9 cellular contexts compared by ENCODE assay signal in genomic region chr14:50823763-50824636, GRCh38. TPM values are rescaled to one million over a fixed set of nuclear protein-coding genes. Genes with fewer than 3 reads are reported as not detected.
DNase-seq lines count a peak whose midpoint lies in the region; ATAC-seq and TF ChIP-seq lines count a peak whose summit lies in the region.
"Had no signal": no experiment of that assay in that cellular context is flagged by ENCODE, and none has a peak within 500 bp of the region (broad histone marks: within the 10 kb centered on the region; RNA-seq: fewer than 3 reads in every experiment).

No MANE protein-coding gene starts in this region.

- intact Hi-C loops in activated T-helper 1 cell treated with anti-CD3 and anti-CD28 coated beads, Interleukin-12 subunit alpha, Interleukin-12 subunit beta, Interleukin-2, Interleukin-4 antibody, amounts not matched to agents 30 ng/mL and 10 ng/mL and 1 ng/mL, durations not matched to agents 14 hours and 24 hours and 36 hours (cut with micrococcal nuclease): loop anchor here (5.0 kb wide), 1 partner anchor 592 kb away; the partner anchor contains the start of gene SOS2

- no peak overlapping the region for H2AFZ ChIP-seq in osteoblast (ENCODE audit: low read length)

- H4K20me1 ChIP-seq in osteoblast (ENCODE audit: insufficient read depth, low read length): peaks cover 61% of the 10 kb centered on the region

- no peaks in the 10 kb centered on the region for H3K27me3 ChIP-seq in osteoblast (ENCODE audit: insufficient read depth, low read length)

- H3K27me3 Mint-ChIP-seq in activated T-cell treated with anti-CD3 and anti-CD28 coated beads, Interleukin-2, amount 50 U/mL, for 4 hours (ENCODE audit: low read depth): no peaks in the 10 kb centered on the region
- H3K27me3 Mint-ChIP-seq in activated T-helper 1 cell treated with anti-CD3 and anti-CD28 coated beads, Interleukin-12 subunit alpha, Interleukin-12 subunit beta, Interleukin-2, Interleukin-4 antibody, amounts not matched to agents 30 ng/mL and 10 ng/mL and 1 ng/mL, durations not matched to agents 14 hours and 24 hours and 36 hours (ENCODE audit: insufficient read depth): peaks cover 5% of the 10 kb centered on the region

- H3K36me3 ChIP-seq in osteoblast (ENCODE audit: insufficient read depth, low read length): peaks cover 17% of the 10 kb centered on the region

- H3K4me3 Mint-ChIP-seq in activated T-cell treated with anti-CD3 and anti-CD28 coated beads, Interleukin-2, amount 50 U/mL, for 4 hours: peak overlapping the region; percentile 61
- H3K4me3 Mint-ChIP-seq in activated T-helper 1 cell treated with anti-CD3 and anti-CD28 coated beads, Interleukin-12 subunit alpha, Interleukin-12 subunit beta, Interleukin-2, Interleukin-4 antibody, amounts not matched to agents 30 ng/mL and 10 ng/mL and 1 ng/mL, durations not matched to agents 14 hours and 24 hours and 36 hours: peak overlapping the region; percentile 61

- H3K4me3 ChIP-seq in osteoblast (ENCODE audit: insufficient read depth, low read length): no peak overlapping the region

- peak overlapping the region; percentile 61 for H3K27ac Mint-ChIP-seq in activated T-helper 1 cell treated with anti-CD3 and anti-CD28 coated beads, Interleukin-12 subunit alpha, Interleukin-12 subunit beta, Interleukin-2, Interleukin-4 antibody, amounts not matched to agents 30 ng/mL and 10 ng/mL and 1 ng/mL, durations not matched to agents 14 hours and 24 hours and 36 hours

- H3K9me3 Mint-ChIP-seq in activated T-cell treated with anti-CD3 and anti-CD28 coated beads, Interleukin-2, amount 50 U/mL, for 4 hours: no peaks in the 10 kb centered on the region
- no peaks in the 10 kb centered on the region for H3K9me3 Mint-ChIP-seq in activated T-helper 1 cell treated with anti-CD3 and anti-CD28 coated beads, Interleukin-12 subunit alpha, Interleukin-12 subunit beta, Interleukin-2, Interleukin-4 antibody, amounts not matched to agents 30 ng/mL and 10 ng/mL and 1 ng/mL, durations not matched to agents 14 hours and 24 hours and 36 hours

- no peaks in the 10 kb centered on the region for H3K9me3 ChIP-seq in osteoblast (ENCODE audit: low read depth, low read length)

- peak overlapping the region; percentile 18 for H3K27ac ChIP-seq in osteoblast (ENCODE audit: low read depth, low read length)

- H3K4me2 ChIP-seq in osteoblast (ENCODE audit: insufficient read depth, low read length): peak overlapping the region; percentile 39

- peaks cover 9% of the 10 kb centered on the region for H3K36me3 Mint-ChIP-seq in activated T-cell treated with anti-CD3 and anti-CD28 coated beads, Interleukin-2, amount 50 U/mL, for 4 hours (ENCODE audit: insufficient read depth)
- H3K36me3 Mint-ChIP-seq in activated T-helper 1 cell treated with anti-CD3 and anti-CD28 coated beads, Interleukin-12 subunit alpha, Interleukin-12 subunit beta, Interleukin-2, Interleukin-4 antibody, amounts not matched to agents 30 ng/mL and 10 ng/mL and 1 ng/mL, durations not matched to agents 14 hours and 24 hours and 36 hours (ENCODE audit: low read depth): peaks cover 41% of the 10 kb centered on the region

- peaks cover 14% of the 10 kb centered on the region for H3K4me1 ChIP-seq in osteoblast (ENCODE audit: insufficient read depth, low read length)

- peak in 1 of 2 donors; percentile 8 for ATAC-seq in activated T-cell treated with anti-CD3 and anti-CD28 coated beads, Interleukin-2, amount 50 U/mL, for 4 hours
- ATAC-seq in HG02938 (IDR thresholded peaks at IDR 0.05; ENCODE audit: unreplicated experiment): peak; percentile 72

- H3K79me2 ChIP-seq in osteoblast (ENCODE audit: insufficient read depth, low read length): peaks cover 95% of the 10 kb centered on the region

- peaks cover 91% of the 10 kb centered on the region for H3K4me1 Mint-ChIP-seq in activated T-cell treated with anti-CD3 and anti-CD28 coated beads, Interleukin-2, amount 50 U/mL, for 4 hours (ENCODE audit: low read depth)
- peaks cover 89% of the 10 kb centered on the region for H3K4me1 Mint-ChIP-seq in activated T-helper 1 cell treated with anti-CD3 and anti-CD28 coated beads, Interleukin-12 subunit alpha, Interleukin-12 subunit beta, Interleukin-2, Interleukin-4 antibody, amounts not matched to agents 30 ng/mL and 10 ng/mL and 1 ng/mL, durations not matched to agents 14 hours and 24 hours and 36 hours (ENCODE audit: low read depth)

- no peak for DNase-seq in activated T-cell treated with anti-CD3 and anti-CD28 coated beads, Interleukin-2, amount 50 U/mL, for 4 hours
- DNase-seq in activated T-cell treated with anti-CD3 and anti-CD28 coated beads, Interleukin-2, amount 50 U/mL, for 48 hours: no peak
- DNase-seq in activated T-helper 1 cell treated with anti-CD3 and anti-CD28 coated beads, Interleukin-12 subunit alpha, Interleukin-12 subunit beta, Interleukin-2, Interleukin-4 antibody, amounts not matched to agents 30 ng/mL and 10 ng/mL and 1 ng/mL, durations not matched to agents 14 hours and 24 hours and 36 hours (ENCODE audit: low spot score): no peak
- no peak for DNase-seq in osteoblast (ENCODE audit: insufficient read length, low spot score, missing footprints)
- DNase-seq in dedifferentiated amniotic fluid mesenchymal stem cell (ENCODE audit: extremely low spot score): no peak
- no peak for DNase-seq in NCI-H2171 treated with DMSO at 0.1 percent for 48 hours (lab: John Stamatoyannopoulos, UW)
- no peak for DNase-seq in NCI-H345 (lab: John Stamatoyannopoulos, UW)
- DNase-seq: DND-41 had no signal

- no peak for TF ChIP-seq CTCF in osteoblast (IDR thresholded peaks at IDR 0.05; ENCODE audit: extremely low read depth, low read depth, low read length)

RNA-seq across cellular contexts. Expression of gene NIN, which starts 7.0 kb away (rescaled TPM):
- 10 to 100 TPM; 43.9 to 50.2 (median 46.5) TPM for total RNA-seq in activated T-cell treated with anti-CD3 and anti-CD28 coated beads, Interleukin-2, amount 50 U/mL, for 4 hours
- 39.9 and 43.3 TPM in 2 replicates for total RNA-seq in activated T-helper 1 cell treated with anti-CD3 and anti-CD28 coated beads, Interleukin-12 subunit alpha, Interleukin-12 subunit beta, Interleukin-2, Interleukin-4 antibody, amounts not matched to agents 30 ng/mL and 10 ng/mL and 1 ng/mL, durations not matched to agents 14 hours and 24 hours and 36 hours
- total RNA-seq in osteoblast: 40.2 and 42.4 TPM in 2 replicates

RNA-seq across cellular contexts. Expression of gene ABHD12B, which starts 47.9 kb away (rescaled TPM):
- total RNA-seq in activated T-cell treated with anti-CD3 and anti-CD28 coated beads, Interleukin-2, amount 50 U/mL, for 4 hours: not detected
- total RNA-seq in activated T-helper 1 cell treated with anti-CD3 and anti-CD28 coated beads, Interleukin-12 subunit alpha, Interleukin-12 subunit beta, Interleukin-2, Interleukin-4 antibody, amounts not matched to agents 30 ng/mL and 10 ng/mL and 1 ng/mL, durations not matched to agents 14 hours and 24 hours and 36 hours: not detected in 2 replicates
- total RNA-seq in osteoblast: not detected in 2 replicates
